24 cellular contexts compared by ENCODE assay signal in genomic region chr16:845349-845740, GRCh38. TPM values are rescaled to one million over a fixed set of nuclear protein-coding genes. Genes with fewer than 3 reads are reported as not detected.
"Had no signal": no experiment of that assay in that cellular context is flagged by ENCODE, and none has a peak within 500 bp of the region (broad histone marks: within the 10 kb centered on the region; RNA-seq: fewer than 3 reads in every experiment).

No MANE protein-coding gene starts in this region.

- H3K9me3 Mint-ChIP-seq: effector memory CD8-positive, alpha-beta T cell had no signal

- H3K27ac Mint-ChIP-seq: dendritic cell treated with granulocyte-macrophage colony-stimulating factor and Interleukin-4, amounts not matched to agents 40 ng/mL and 50 ng/mL, for 4 days; type B pancreatic cell had no signal

- FAIRE-seq: small intestine, urothelium cell line had no signal

- DNase-seq: effector memory CD8-positive, alpha-beta T cell; gastrocnemius medialis; mammary epithelial cell; naive thymus-derived CD4-positive, alpha-beta T cell; small intestine; stimulated activated CD4-positive, alpha-beta T cell treated with anti-CD3 and anti-CD28 coated beads, Interleukin-2, amount 100 ng/mL, for 48 hours; stimulated activated naive CD4-positive, alpha-beta T cell treated with Interleukin-2 at 50 U/mL for 16 hours; thyroid gland had no signal

- H3K4me3 Mint-ChIP-seq: dendritic cell treated with granulocyte-macrophage colony-stimulating factor and Interleukin-4, amounts not matched to agents 40 ng/mL and 50 ng/mL, for 4 days; effector memory CD8-positive, alpha-beta T cell; naive thymus-derived CD4-positive, alpha-beta T cell; type B pancreatic cell had no signal

- H3K4me1 Mint-ChIP-seq: naive thymus-derived CD4-positive, alpha-beta T cell had no signal

- H3K27me3 Mint-ChIP-seq: dendritic cell treated with granulocyte-macrophage colony-stimulating factor and Interleukin-4, amounts not matched to agents 40 ng/mL and 50 ng/mL, for 4 days; effector memory CD8-positive, alpha-beta T cell; naive thymus-derived CD4-positive, alpha-beta T cell; type B pancreatic cell had no signal

- H3K9me3 ChIP-seq: esophagus muscularis mucosa, gastrocnemius medialis, psoas muscle, suprapubic skin, thyroid gland had no signal

- H2AFZ ChIP-seq: hepatocyte had no signal

- H3K4me2 ChIP-seq: hepatocyte had no signal

- H3K36me3 Mint-ChIP-seq: type B pancreatic cell had no signal

- H3K27ac ChIP-seq: epithelial cell of prostate, esophagus muscularis mucosa, gastrocnemius medialis, hepatocyte, psoas muscle, suprapubic skin, thyroid gland had no signal

- H3K36me3 ChIP-seq: esophagus muscularis mucosa, gastrocnemius medialis, suprapubic skin, thyroid gland had no signal

- H3K27me3 ChIP-seq: hepatocyte, thyroid gland had no signal

- H3K4me1 ChIP-seq: esophagus muscularis mucosa, gastrocnemius medialis, psoas muscle, suprapubic skin, thyroid gland had no signal

- ATAC-seq: effector memory CD8-positive, alpha-beta T cell; gastrocnemius medialis; left lobe of liver; naive thymus-derived CD4-positive, alpha-beta T cell; psoas muscle had no signal

- H3K4me3 ChIP-seq: esophagus muscularis mucosa, gastrocnemius medialis, hepatocyte, psoas muscle, suprapubic skin, thyroid gland had no signal

RNA-seq across cellular contexts. Expression of gene GNG13, which starts 44.8 kb away (rescaled TPM):
- total RNA-seq: esophagus muscularis mucosa; fibroblast of villous mesenchyme; gastrocnemius medialis; hepatocyte; kidney epithelial cell; left lobe of liver; lower leg skin; mammary epithelial cell; mesenteric fat pad; mononuclear cell; naive thymus-derived CD4-positive, alpha-beta T cell; omental fat pad; psoas muscle; suprapubic skin; thyroid gland had no signal
- polyA plus RNA-seq: hepatocyte; mammary epithelial cell; naive thymus-derived CD4-positive, alpha-beta T cell; neural cell; psoas muscle had no signal
